Comparison of ENCODE assay signal across 26 cellular contexts in the genomic region with DNA sequence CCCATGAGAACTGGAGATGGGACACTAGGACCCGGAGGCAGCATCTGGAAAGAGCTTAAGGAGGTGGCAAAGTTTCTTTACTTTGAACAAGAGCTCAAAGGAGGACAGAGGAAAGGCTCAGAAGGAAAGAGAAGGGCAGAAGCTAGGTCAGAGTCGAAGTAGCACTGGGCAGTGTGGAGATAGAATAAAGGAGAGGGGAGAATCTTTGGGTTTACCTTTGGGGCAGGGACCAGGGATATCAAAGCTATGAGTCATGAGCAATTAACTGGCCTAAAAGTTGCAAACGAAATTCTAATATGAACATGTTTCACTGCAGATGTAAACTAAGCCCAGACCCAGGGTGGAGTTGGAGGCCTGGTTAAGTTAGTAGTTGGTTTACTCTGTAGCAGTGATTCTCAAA.
"Had no signal": no experiment of that assay in that cellular context is flagged by ENCODE, and none has a peak within 500 bp of the region (broad histone marks: within the 10 kb centered on the region; RNA-seq: fewer than 3 reads in every experiment).

No MANE protein-coding gene starts in this region.

- H3K36me3 Mint-ChIP-seq: natural killer cell treated with Interleukin-12 subunit alpha and Interleukin-12 subunit beta and Interleukin-15 and Interleukin-18, amount 100 ng/mL, for 72 hours; neural progenitor cell; stimulated activated naive B cell treated with anti-CD40 and anti-IgM and Interleukin-4, amounts not matched to agents 10 μg/mL and 1 μg/mL and 100 μg/mL, for 72 hours had no signal

- H3K9me3 ChIP-seq: heart left ventricle, left ventricle myocardium inferior, lower lobe of right lung, ovary, right atrium auricular region, sigmoid colon, testis, tibial nerve had no signal

- H3K27ac ChIP-seq: coronary artery, heart left ventricle, left ventricle myocardium inferior, lower lobe of right lung, neural progenitor cell, ovary, right atrium auricular region, sigmoid colon, skin epidermis, testis, tibial nerve had no signal

- H3K4me3 Mint-ChIP-seq: endodermal cell; natural killer cell treated with Interleukin-12 subunit alpha and Interleukin-12 subunit beta and Interleukin-15 and Interleukin-18, amount 100 ng/mL, for 72 hours; neural progenitor cell; stimulated activated naive B cell treated with anti-CD40 and anti-IgM and Interleukin-4, amounts not matched to agents 10 μg/mL and 1 μg/mL and 100 μg/mL, for 72 hours; stimulated activated naive CD8-positive, alpha-beta T cell treated with anti-CD3 and anti-CD28 coated beads, Interleukin-15, amount 100 ng/mL, for 72 hours had no signal

- FAIRE-seq: endothelial cell of umbilical vein, islet of Langerhans had no signal

- DNase-seq: effector CD4-positive, alpha-beta T cell; endodermal cell; erythroblast; foreskin melanocyte; heart left ventricle; hippocampal formation; left ventricle myocardium inferior; lower lobe of right lung; mesenchymal stem cell; midbrain; nucleus accumbens; ovary; sigmoid colon; stimulated activated CD4-positive, alpha-beta T cell treated with anti-CD3 and anti-CD28 coated beads, Interleukin-2, amount 100 ng/mL, for 24 hours; stimulated activated CD4-positive, alpha-beta T cell treated with anti-CD3 and anti-CD28 coated beads, Interleukin-4, amount 100 ng/mL, for 4 hours; stimulated activated naive B cell treated with anti-CD40 and anti-IgM and Interleukin-4, amounts not matched to agents 10 μg/mL and 1 μg/mL and 100 μg/mL, for 72 hours; stimulated activated naive CD8-positive, alpha-beta T cell treated with anti-CD3 and anti-CD28 coated beads, Interleukin-15, amount 100 ng/mL, for 72 hours; testis had no signal

- H3K9ac ChIP-seq: neural progenitor cell had no signal

- H3K4me1 ChIP-seq: right atrium auricular region, testis, tibial nerve had no signal

- H3K4me1 Mint-ChIP-seq: stimulated activated naive B cell treated with anti-CD40 and anti-IgM and Interleukin-4, amounts not matched to agents 10 μg/mL and 1 μg/mL and 100 μg/mL, for 72 hours had no signal

- H3K9me3 Mint-ChIP-seq: endodermal cell; natural killer cell treated with Interleukin-12 subunit alpha and Interleukin-12 subunit beta and Interleukin-15 and Interleukin-18, amount 100 ng/mL, for 72 hours; neural progenitor cell; stimulated activated naive B cell treated with anti-CD40 and anti-IgM and Interleukin-4, amounts not matched to agents 10 μg/mL and 1 μg/mL and 100 μg/mL, for 72 hours had no signal

- ATAC-seq: heart left ventricle; lower lobe of right lung; natural killer cell treated with Interleukin-12 subunit alpha and Interleukin-12 subunit beta and Interleukin-15 and Interleukin-18, amount 100 ng/mL, for 72 hours; stimulated activated naive B cell treated with anti-CD40 and anti-IgM and Interleukin-4, amounts not matched to agents 10 μg/mL and 1 μg/mL and 100 μg/mL, for 72 hours; stimulated activated naive CD8-positive, alpha-beta T cell treated with anti-CD3 and anti-CD28 coated beads, Interleukin-15, amount 100 ng/mL, for 72 hours had no signal

- H3K4me2 ChIP-seq: neural progenitor cell had no signal

- H3K36me3 ChIP-seq: heart left ventricle, left ventricle myocardium inferior, lower lobe of right lung, neural progenitor cell, ovary, right atrium auricular region, sigmoid colon, tibial nerve had no signal

- H2AFZ ChIP-seq: neural progenitor cell had no signal

- H3K4me3 ChIP-seq: coronary artery, heart left ventricle, left ventricle myocardium inferior, lower lobe of right lung, neural progenitor cell, ovary, right atrium auricular region, sigmoid colon, skin epidermis, testis, tibial nerve had no signal

- H3K27ac Mint-ChIP-seq: endodermal cell; natural killer cell treated with Interleukin-12 subunit alpha and Interleukin-12 subunit beta and Interleukin-15 and Interleukin-18, amount 100 ng/mL, for 72 hours; neural progenitor cell; stimulated activated naive B cell treated with anti-CD40 and anti-IgM and Interleukin-4, amounts not matched to agents 10 μg/mL and 1 μg/mL and 100 μg/mL, for 72 hours; stimulated activated naive CD8-positive, alpha-beta T cell treated with anti-CD3 and anti-CD28 coated beads, Interleukin-15, amount 100 ng/mL, for 72 hours had no signal

- H3K27me3 ChIP-seq: neural progenitor cell, ovary, right atrium auricular region, sigmoid colon, testis, tibial nerve had no signal
